Comparison of ENCODE assay signal across 8 cellular contexts in the genomic region with DNA sequence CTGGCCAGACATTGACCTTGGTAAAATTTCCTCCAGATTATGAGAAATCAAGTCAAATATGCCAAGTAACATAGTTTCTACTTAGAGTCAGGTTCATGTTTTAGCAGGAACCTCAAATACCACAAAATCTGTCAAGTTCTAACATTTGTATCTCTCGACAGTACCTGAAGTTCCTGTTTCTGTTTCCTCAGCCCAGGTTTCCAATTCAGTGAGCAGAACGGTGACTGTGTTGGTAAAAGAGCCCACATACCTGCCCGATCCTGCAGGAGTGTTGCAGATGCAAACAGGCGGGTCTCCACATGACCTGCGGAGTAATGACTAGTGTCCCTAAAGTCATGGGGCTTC. TPM values are rescaled to one million over a fixed set of nuclear protein-coding genes. Genes with fewer than 3 reads are reported as not detected.
DNase-seq lines count a peak whose midpoint lies in the region; ATAC-seq and TF ChIP-seq lines count a peak whose summit lies in the region.

No MANE protein-coding gene starts in this region.

- H3K36me3 Mint-ChIP-seq in activated CD4-positive, alpha-beta T cell treated with anti-CD3 and anti-CD28 coated beads, Interleukin-2, amount 10 ng/mL, durations not matched to agents 7 days and 5 days (ENCODE audit: low read depth) = no peaks in the 10 kb centered on the region
- peaks cover 11% of the 10 kb centered on the region for H3K36me3 Mint-ChIP-seq in mesothelial cell of epicardium

- TF ChIP-seq CTCF in mesothelial cell of epicardium (IDR thresholded peaks at IDR 0.05; ENCODE audit: unreplicated experiment) (no peak), coronary artery (IDR thresholded peaks at IDR 0.05) (no peak)

- no peak overlapping the region for H3K27ac ChIP-seq in coronary artery

- POLR2A ChIA-PET in activated CD4-positive, alpha-beta T cell treated with anti-CD3 and anti-CD28 coated beads, Interleukin-2, amount 10 ng/mL, durations not matched to agents 7 days and 5 days (lab: Charles Lee) = no interaction called here

- ATAC-seq in GM21825 (IDR thresholded peaks at IDR 0.05; ENCODE audit: unreplicated experiment) = peak; percentile 85
- peak; percentile 51 for ATAC-seq in HG03575 (IDR thresholded peaks at IDR 0.05; ENCODE audit: extremely low read depth, insufficient number of reproducible peaks, low FRiP score, unreplicated experiment)

- no peak overlapping the region for H3K4me3 ChIP-seq in coronary artery

- H3K4me1 Mint-ChIP-seq in activated CD4-positive, alpha-beta T cell treated with anti-CD3 and anti-CD28 coated beads, Interleukin-2, amount 10 ng/mL, durations not matched to agents 7 days and 5 days = peaks cover 22% of the 10 kb centered on the region
- peaks cover 33% of the 10 kb centered on the region for H3K4me1 Mint-ChIP-seq in mesothelial cell of epicardium

- H3K27me3 Mint-ChIP-seq in activated CD4-positive, alpha-beta T cell treated with anti-CD3 and anti-CD28 coated beads, Interleukin-2, amount 10 ng/mL, durations not matched to agents 7 days and 5 days = peaks cover 50% of the 10 kb centered on the region
- H3K27me3 Mint-ChIP-seq in mesothelial cell of epicardium (ENCODE audit: low read depth) = no peaks in the 10 kb centered on the region

- no peak overlapping the region for H3K27ac Mint-ChIP-seq in activated CD4-positive, alpha-beta T cell treated with anti-CD3 and anti-CD28 coated beads, Interleukin-2, amount 10 ng/mL, durations not matched to agents 7 days and 5 days
- peak overlapping the region; percentile 87 for H3K27ac Mint-ChIP-seq in mesothelial cell of epicardium

- no peak overlapping the region for H3K4me3 Mint-ChIP-seq in activated CD4-positive, alpha-beta T cell treated with anti-CD3 and anti-CD28 coated beads, Interleukin-2, amount 10 ng/mL, durations not matched to agents 7 days and 5 days
- no peak overlapping the region for H3K4me3 Mint-ChIP-seq in mesothelial cell of epicardium

- no peaks in the 10 kb centered on the region for H3K9me3 Mint-ChIP-seq in activated CD4-positive, alpha-beta T cell treated with anti-CD3 and anti-CD28 coated beads, Interleukin-2, amount 10 ng/mL, durations not matched to agents 7 days and 5 days
- H3K9me3 Mint-ChIP-seq in mesothelial cell of epicardium = no peaks in the 10 kb centered on the region

- CTCF ChIA-PET in activated CD4-positive, alpha-beta T cell treated with anti-CD3 and anti-CD28 coated beads, Interleukin-2, amount 10 ng/mL, durations not matched to agents 7 days and 5 days (lab: Charles Lee) = interaction anchor here (1.1 to 1.2 kb wide), 2 partner anchors 15 to 371 kb away, joined by 3 read pairs; no protein-coding TSS in a partner anchor

- peak; percentile 16 for DNase-seq in activated CD4-positive, alpha-beta T cell treated with anti-CD3 and anti-CD28 coated beads, Interleukin-2, amount 10 ng/mL, durations not matched to agents 7 days and 5 days
- no peak for DNase-seq in activated CD4-positive, alpha-beta T cell treated with anti-CD3 and anti-CD28 coated beads for 1 hour
- DNase-seq in mesothelial cell of epicardium (ENCODE audit: low spot score in 2 of 2, unreplicated experiment in 2 of 2) (no peak), coronary artery (ENCODE audit: low spot score) (no peak), DMS79 (lab: John Stamatoyannopoulos, UW) (no peak), hippocampal formation (lab: John Stamatoyannopoulos, UW) (no peak)

RNA-seq across cellular contexts. Expression of gene LGALS8, which starts 57.9 kb away (rescaled TPM):
- total RNA-seq in activated CD4-positive, alpha-beta T cell treated with anti-CD3 and anti-CD28 coated beads, Interleukin-2, amount 10 ng/mL, durations not matched to agents 7 days and 5 days = 100 to 1,000 TPM in 1 of 2 experiments, 10 to 100 TPM in 1; 99.5 to 107 TPM
- 67.6 to 71.6 TPM (median 67.8 TPM) in 3 replicates for total RNA-seq in mesothelial cell of epicardium
